ENCODE assay signal across 26 cellular contexts in genomic region chr1:81585371-81585770, GRCh38.
"Had no signal": no experiment of that assay in that cellular context is flagged by ENCODE, and none has a peak within 500 bp of the region (broad histone marks: within the 10 kb centered on the region; RNA-seq: fewer than 3 reads in every experiment).

No MANE protein-coding gene starts in this region.

- H3K27me3 ChIP-seq: adrenal gland, left lung, sigmoid colon, vagina had no signal

- H3K9me3 ChIP-seq: adrenal gland, left lung, sigmoid colon, thoracic aorta, vagina had no signal

- H3K4me1 ChIP-seq: adrenal gland, vagina had no signal

- H3K27me3 Mint-ChIP-seq: activated CD4-positive, alpha-beta T cell treated with anti-CD3 and anti-CD28 coated beads, Interleukin-2, amount 10 ng/mL, durations not matched to agents 24 days and 14 days; activated CD8-positive, alpha-beta T cell treated with anti-CD3 and anti-CD28 coated beads for 36 hours; activated naive CD8-positive, alpha-beta T cell; stimulated activated naive B cell treated with anti-CD40 and anti-IgM and Interleukin-4, amounts not matched to agents 10 μg/mL and 1 μg/mL and 100 μg/mL, for 72 hours; T-cell; type B pancreatic cell had no signal

- H3K27ac Mint-ChIP-seq: activated CD4-positive, alpha-beta T cell treated with anti-CD3 and anti-CD28 coated beads, Interleukin-2, amount 10 ng/mL, durations not matched to agents 24 days and 14 days; activated CD8-positive, alpha-beta T cell treated with anti-CD3 and anti-CD28 coated beads for 36 hours; activated naive CD8-positive, alpha-beta T cell; activated T-helper 1 cell treated with anti-CD3 and anti-CD28 coated beads, Interleukin-12 subunit alpha, Interleukin-12 subunit beta, Interleukin-2, Interleukin-4 antibody, amounts not matched to agents 30 ng/mL and 10 ng/mL and 1 ng/mL, durations not matched to agents 14 hours and 24 hours and 36 hours; endodermal cell; stimulated activated naive B cell treated with anti-CD40 and anti-IgM and Interleukin-4, amounts not matched to agents 10 μg/mL and 1 μg/mL and 100 μg/mL, for 72 hours; T-cell; T-helper 2 cell treated with Interferon-gamma antibody and Interleukin-4, amounts not matched to agents 5 μg/mL and 100 μg/mL, for 36 hours; type B pancreatic cell had no signal

- H3K36me3 Mint-ChIP-seq: activated naive CD8-positive, alpha-beta T cell; stimulated activated naive B cell treated with anti-CD40 and anti-IgM and Interleukin-4, amounts not matched to agents 10 μg/mL and 1 μg/mL and 100 μg/mL, for 72 hours; T-cell; type B pancreatic cell had no signal

- H3K4me1 Mint-ChIP-seq: stimulated activated naive B cell treated with anti-CD40 and anti-IgM and Interleukin-4, amounts not matched to agents 10 μg/mL and 1 μg/mL and 100 μg/mL, for 72 hours; T-cell had no signal

- FAIRE-seq: astrocyte, kidney had no signal

- DNase-seq: activated CD4-positive, alpha-beta T cell treated with anti-CD3 and anti-CD28 coated beads, Interleukin-2, amount 10 ng/mL, durations not matched to agents 24 days and 14 days; activated CD8-positive, alpha-beta T cell treated with anti-CD3 and anti-CD28 coated beads for 36 hours; adrenal gland; endodermal cell; foreskin fibroblast; kidney; left lung; mammary epithelial cell; midbrain; occipital lobe; posterior cingulate gyrus; sigmoid colon; stimulated activated CD4-positive, alpha-beta T cell treated with anti-CD3 and anti-CD28 coated beads, Interleukin-2, amount 100 ng/mL, for 48 hours; stimulated activated CD8-positive, alpha-beta memory T cell treated with anti-CD3 and anti-CD28 coated beads, Interleukin-4, amount 100 ng/mL, for 48 hours; stimulated activated naive B cell treated with anti-CD40 and anti-IgM and Interleukin-4, amounts not matched to agents 10 μg/mL and 1 μg/mL and 100 μg/mL, for 72 hours; T-cell had no signal

- H3K4me3 ChIP-seq: adrenal gland, coronary artery, left lung, sigmoid colon, thoracic aorta, vagina had no signal

- H3K36me3 ChIP-seq: adrenal gland, left lung, sigmoid colon, thoracic aorta, vagina had no signal

- H3K9me3 Mint-ChIP-seq: activated CD4-positive, alpha-beta T cell treated with anti-CD3 and anti-CD28 coated beads, Interleukin-2, amount 10 ng/mL, durations not matched to agents 24 days and 14 days; activated CD8-positive, alpha-beta T cell treated with anti-CD3 and anti-CD28 coated beads for 36 hours; activated T-helper 1 cell treated with anti-CD3 and anti-CD28 coated beads, Interleukin-12 subunit alpha, Interleukin-12 subunit beta, Interleukin-2, Interleukin-4 antibody, amounts not matched to agents 30 ng/mL and 10 ng/mL and 1 ng/mL, durations not matched to agents 14 hours and 24 hours and 36 hours; endodermal cell; T-helper 2 cell treated with Interferon-gamma antibody and Interleukin-4, amounts not matched to agents 5 μg/mL and 100 μg/mL, for 36 hours had no signal

- H3K27ac ChIP-seq: adrenal gland, coronary artery, epithelial cell of prostate, left lung, thoracic aorta, vagina, VCaP had no signal

- H3K4me3 Mint-ChIP-seq: activated CD4-positive, alpha-beta T cell treated with anti-CD3 and anti-CD28 coated beads, Interleukin-2, amount 10 ng/mL, durations not matched to agents 24 days and 14 days; activated CD8-positive, alpha-beta T cell treated with anti-CD3 and anti-CD28 coated beads for 36 hours; activated naive CD8-positive, alpha-beta T cell; activated T-helper 1 cell treated with anti-CD3 and anti-CD28 coated beads, Interleukin-12 subunit alpha, Interleukin-12 subunit beta, Interleukin-2, Interleukin-4 antibody, amounts not matched to agents 30 ng/mL and 10 ng/mL and 1 ng/mL, durations not matched to agents 14 hours and 24 hours and 36 hours; endodermal cell; stimulated activated naive B cell treated with anti-CD40 and anti-IgM and Interleukin-4, amounts not matched to agents 10 μg/mL and 1 μg/mL and 100 μg/mL, for 72 hours; T-cell; T-helper 2 cell treated with Interferon-gamma antibody and Interleukin-4, amounts not matched to agents 5 μg/mL and 100 μg/mL, for 36 hours; type B pancreatic cell had no signal
